In the genomic region with DNA sequence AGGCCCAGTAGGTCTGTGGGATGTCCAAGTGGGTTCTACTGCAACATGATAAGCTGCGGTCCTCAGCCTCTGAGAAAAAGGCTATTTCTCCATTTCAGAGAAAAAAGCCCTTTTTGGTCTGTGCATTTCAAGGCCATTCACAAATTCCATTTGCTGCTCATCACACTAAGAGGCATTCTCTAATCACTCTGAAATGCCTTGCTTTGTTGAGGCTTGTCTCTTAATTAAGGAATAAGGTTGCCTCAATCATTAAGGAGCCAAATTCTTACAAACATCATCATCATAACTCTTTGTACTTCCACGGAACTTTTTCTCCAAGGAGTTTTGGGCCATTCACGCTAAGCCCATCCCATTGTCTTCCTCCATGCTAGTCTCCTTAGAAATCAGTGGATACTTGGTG, we compare ENCODE assay signal across 1 cellular context.
TF ChIP-seq lines count a peak whose summit lies in the region.

No MANE protein-coding gene starts in this region.

TF ChIP-seq in IMR-90, 13 proteins besides CTCF, POLR2A, EP300 and RAD21:
- TF ChIP-seq CEBPB (IDR thresholded peaks at IDR 0.05; ENCODE audit: low read depth, low read length) (no peak), RCOR1 (IDR thresholded peaks at IDR 0.05; ENCODE audit: insufficient replicate concordance, low read length) (no peak), MAFK (IDR thresholded peaks at IDR 0.05; ENCODE audit: low read depth, low read length) (no peak), ELK1 (IDR thresholded peaks at IDR 0.05; ENCODE audit: borderline replicate concordance, low read depth, low read length) (no peak), FOS (IDR thresholded peaks at IDR 0.05; ENCODE audit: low read depth, low read length) (no peak), MXI1 (IDR thresholded peaks at IDR 0.05; ENCODE audit: borderline replicate concordance, low read depth, low read length) (no peak), SMC3 (IDR thresholded peaks at IDR 0.05; ENCODE audit: low read depth, low read length) (no peak), USF2 (IDR thresholded peaks at IDR 0.05; ENCODE audit: low read depth, low read length) (no peak), CHD1 (IDR thresholded peaks at IDR 0.05; ENCODE audit: low read depth, low read length) (no peak), NFE2L2 (IDR thresholded peaks at IDR 0.05; ENCODE audit: low read depth, low read length) (no peak), RFX5 (IDR thresholded peaks at IDR 0.05; ENCODE audit: low read depth, low read length) (no peak), BHLHE40 (IDR thresholded peaks at IDR 0.05; ENCODE audit: low read depth, low read length) (no peak), MAZ (IDR thresholded peaks at IDR 0.05; ENCODE audit: borderline replicate concordance, low read depth, low read length) (no peak)
